In genomic region chr2:219223831-219224610, GRCh38 we compare ENCODE assay signal across 14 cellular contexts. TPM values are rescaled to one million over a fixed set of nuclear protein-coding genes. Genes with fewer than 3 reads are reported as not detected.
DNase-seq lines count a peak whose midpoint lies in the region; ATAC-seq, FAIRE-seq and TF ChIP-seq lines count a peak whose summit lies in the region.
"Had no signal": no experiment of that assay in that cellular context is flagged by ENCODE, and none has a peak within 500 bp of the region (broad histone marks: within the 10 kb centered on the region; RNA-seq: fewer than 3 reads in every experiment).

No MANE protein-coding gene starts in this region.

- H3K4me3 Mint-ChIP-seq in astrocyte (ENCODE audit: unreplicated experiment) (peak overlapping the region; percentile 11), neural crest cell (peak overlapping the region; percentile 45)
- H3K4me3 Mint-ChIP-seq: B cell; CD4-positive, alpha-beta memory T cell; GM23338 had no signal

- H3K9me3 ChIP-seq in astrocyte (ENCODE audit: insufficient read depth, low read depth, low read length) = no peaks in the 10 kb centered on the region

- H3K27ac Mint-ChIP-seq in astrocyte (ENCODE audit: unreplicated experiment) (no peak overlapping the region), neural crest cell (ENCODE audit: unreplicated experiment) (no peak overlapping the region)
- H3K27ac Mint-ChIP-seq: B cell, GM23338 had no signal

- peaks cover 26% of the 10 kb centered on the region for H3K36me3 ChIP-seq in astrocyte (ENCODE audit: insufficient read depth, low read length)

- peaks cover 19% of the 10 kb centered on the region for H3K4me1 ChIP-seq in astrocyte (ENCODE audit: insufficient read depth, low read length)

- no peak overlapping the region for H2AFZ ChIP-seq in astrocyte (ENCODE audit: low read depth, low read length)
- H2AFZ ChIP-seq: GM23338 had no signal

- CTCF ChIA-PET in RWPE1 (lab: Yijun Ruan, JAX) = interaction anchor here (0.7 kb wide), 1 partner anchor 73 kb away, joined by 4 read pairs; no protein-coding TSS in a partner anchor

- H3K27me3 ChIP-seq in astrocyte (ENCODE audit: insufficient read depth, low read length) = no peaks in the 10 kb centered on the region

- peaks cover 33% of the 10 kb centered on the region for H3K36me3 Mint-ChIP-seq in astrocyte (ENCODE audit: low read depth, unreplicated experiment)
- peaks cover 2% of the 10 kb centered on the region for H3K36me3 Mint-ChIP-seq in neural crest cell (ENCODE audit: low read depth)

- POLR2A ChIA-PET in RWPE1 (lab: Yijun Ruan, JAX; ENCODE audit: low non-redundant PET) = interaction anchor here (0.8 kb wide), 1 partner anchor 48 kb away, joined by 4 read pairs; no protein-coding TSS in a partner anchor

- H3K9me3 Mint-ChIP-seq in astrocyte (ENCODE audit: unreplicated experiment) (no peaks in the 10 kb centered on the region), neural crest cell (no peaks in the 10 kb centered on the region)
- H3K9me3 Mint-ChIP-seq: GM23338 had no signal

- H3K9ac ChIP-seq in astrocyte (ENCODE audit: low read length) = no peak overlapping the region

- H3K4me1 Mint-ChIP-seq in astrocyte (ENCODE audit: low read depth, unreplicated experiment) (peaks cover 5% of the 10 kb centered on the region), neural crest cell (peaks cover 11% of the 10 kb centered on the region)

- H3K27ac ChIP-seq in RWPE1 (peak overlapping the region; percentile 57; the same call in 1 of the 2 replicates), astrocyte (ENCODE audit: low read depth, low read length) (no peak overlapping the region)

- H3K27me3 Mint-ChIP-seq in astrocyte (ENCODE audit: low read depth, unreplicated experiment) = no peaks in the 10 kb centered on the region
- H3K27me3 Mint-ChIP-seq in neural crest cell (ENCODE audit: low read depth) = no peaks in the 10 kb centered on the region
- H3K27me3 Mint-ChIP-seq: B cell; CD4-positive, alpha-beta memory T cell had no signal

- no peak for FAIRE-seq in astrocyte (lab: Jason Lieb, UNC)
- FAIRE-seq: A204.1, GM12878, GM18507 had no signal

- no peak for DNase-seq in RWPE1 (ENCODE audit: low spot score)
- DNase-seq in astrocyte (ENCODE audit: low read depth) = no peak
- DNase-seq in neural crest cell (ENCODE audit: low read depth, low spot score) = no peak
- no peak for DNase-seq in cerebellar nuclear complex (lab: John Stamatoyannopoulos, UW)
- DNase-seq: C1 segment of cervical spinal cord; CD4-positive, alpha-beta memory T cell; DMS79; H7 had no signal

- no peak overlapping the region for H3K4me3 ChIP-seq in astrocyte (ENCODE audit: insufficient read depth, low read depth, low read length)
- H3K4me3 ChIP-seq: GM12878, GM23338 had no signal

- TF ChIP-seq CTCF in RWPE1 (conservative IDR thresholded peaks at IDR 0.05; ENCODE audit: low read depth) = no peak
- no peak for TF ChIP-seq CTCF in astrocyte (IDR thresholded peaks at IDR 0.05; ENCODE audit: insufficient read depth, low read depth, low read length)
- no peak for TF ChIP-seq CTCF in neural crest cell (conservative IDR thresholded peaks at IDR 0.05)

- ATAC-seq in HG03139 (IDR thresholded peaks at IDR 0.05; ENCODE audit: unreplicated experiment) = no peak
- ATAC-seq: GM12878, GM23338 had no signal

- no peak overlapping the region for H3K4me2 ChIP-seq in astrocyte (ENCODE audit: low read length)
- H3K4me2 ChIP-seq: GM23338 had no signal

- H3K79me2 ChIP-seq in astrocyte (ENCODE audit: insufficient read depth, low read length) = peaks cover 23% of the 10 kb centered on the region

- peaks cover 24% of the 10 kb centered on the region for H4K20me1 ChIP-seq in astrocyte (ENCODE audit: insufficient read depth, low read length)

RNA-seq across cellular contexts. Expression of gene ABCB6, which starts 5.3 kb away (rescaled TPM):
- 12.5 and 13.2 TPM in 2 replicates for total RNA-seq in astrocyte
- total RNA-seq in neural crest cell = 35.9 and 39.1 TPM in 2 replicates

RNA-seq across cellular contexts. Expression of gene ATG9A, which starts 5.4 kb away (rescaled TPM):
- total RNA-seq in astrocyte (48.8 and 57.0 TPM in 2 replicates), neural crest cell (41.2 and 42.0 TPM in 2 replicates)

RNA-seq across cellular contexts. Expression of gene ANKZF1, which starts 5.6 kb away (rescaled TPM):
- total RNA-seq in astrocyte (41.6 and 43.8 TPM in 2 replicates), neural crest cell (36.4 and 40.3 TPM in 2 replicates)

RNA-seq across cellular contexts. Expression of gene ZFAND2B, which starts 17.4 kb away (rescaled TPM):
- total RNA-seq in astrocyte (20.7 and 24.0 TPM in 2 replicates), neural crest cell (26.6 and 30.1 TPM in 2 replicates)

RNA-seq across cellular contexts. Expression of gene GLB1L, which starts 21.2 kb away (rescaled TPM):
- 2.7 and 4.6 TPM in 2 replicates for total RNA-seq in astrocyte
- 11.2 and 12.7 TPM in 2 replicates for total RNA-seq in neural crest cell
